43 cellular contexts compared by ENCODE assay signal in the genomic region with DNA sequence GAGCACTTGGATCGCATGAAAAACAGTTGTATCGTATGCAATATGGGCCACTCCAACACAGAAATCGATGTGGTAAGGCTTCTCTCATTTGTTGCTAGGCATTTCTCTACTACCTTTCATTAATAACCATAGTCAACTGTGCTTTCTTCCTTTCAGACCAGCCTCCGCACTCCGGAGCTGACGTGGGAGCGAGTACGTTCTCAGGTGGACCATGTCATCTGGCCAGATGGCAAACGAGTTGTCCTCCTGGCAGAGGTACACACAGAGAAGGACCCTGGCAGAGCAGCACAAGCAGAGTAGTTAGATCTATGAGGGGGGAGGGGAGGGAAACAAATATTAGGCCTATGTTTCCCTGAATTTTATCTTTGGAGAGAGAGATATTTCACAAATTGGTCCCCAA. TPM values are rescaled to one million over a fixed set of nuclear protein-coding genes. Genes with fewer than 3 reads are reported as not detected.
"Had no signal": no experiment of that assay in that cellular context is flagged by ENCODE, and none has a peak within 500 bp of the region (broad histone marks: within the 10 kb centered on the region; RNA-seq: fewer than 3 reads in every experiment).

No MANE protein-coding gene starts in this region.

- H3K4me3 Mint-ChIP-seq: activated CD4-positive, alpha-beta memory T cell treated with anti-CD3 and anti-CD28 coated beads for 36 hours; activated CD4-positive, alpha-beta T cell treated with anti-CD3 and anti-CD28 coated beads, Interleukin-2, amount 10 ng/mL, durations not matched to agents 24 days and 14 days; activated CD8-positive, alpha-beta T cell treated with anti-CD3 and anti-CD28 coated beads for 36 hours; activated naive CD4-positive, alpha-beta T cell treated with anti-CD3 and anti-CD28 coated beads for 36 hours; activated naive CD8-positive, alpha-beta T cell treated with anti-CD3 and anti-CD28 coated beads for 36 hours; activated T-cell treated with anti-CD3 and anti-CD28 coated beads, Interleukin-2, amount 50 U/mL, for 4 hours; activated T-cell treated with anti-CD3 and anti-CD28 coated beads, Interleukin-2, amount 50 U/mL, for 72 hours; activated T-helper 1 cell treated with anti-CD3 and anti-CD28 coated beads, Interleukin-12 subunit alpha, Interleukin-12 subunit beta, Interleukin-2, Interleukin-4 antibody, amounts not matched to agents 30 ng/mL and 10 ng/mL and 1 ng/mL, durations not matched to agents 14 hours and 24 hours and 36 hours; activated T-helper 17 cell treated with anti-CD3 and anti-CD28 coated beads, Interleukin-2, amount 50 U/mL, for 72 hours; brain; central memory CD8-positive, alpha-beta T cell; T-helper 1 cell treated with Interleukin-12 subunit alpha and Interleukin-12 subunit beta and Interleukin-4 antibody, amounts not matched to agents 30 μg/mL and 1 μg/mL, for 36 hours; T-helper 2 cell treated with Interferon-gamma antibody and Interleukin-4, amounts not matched to agents 5 μg/mL and 100 μg/mL, for 36 hours; WTC11 had no signal

- ATAC-seq: activated CD4-positive, CD25-positive, alpha-beta regulatory T cell treated with anti-CD3 and anti-CD28 coated beads, Interleukin-2, amount 50 U/mL, for 24 hours; activated CD8-positive, alpha-beta T cell treated with anti-CD3 and anti-CD28 coated beads for 36 hours; activated naive CD4-positive, alpha-beta T cell treated with anti-CD3 and anti-CD28 coated beads, Interleukin-2, amount 50 U/mL, for 72 hours; activated T-cell treated with anti-CD3 and anti-CD28 coated beads, Interleukin-2, amount 50 U/mL, for 4 hours; activated T-cell treated with anti-CD3 and anti-CD28 coated beads, Interleukin-2, amount 50 U/mL, for 72 hours; activated T-helper 17 cell treated with anti-CD3 and anti-CD28 coated beads, Interleukin-2, amount 50 U/mL, for 72 hours; WTC11 had no signal

- H3K4me1 ChIP-seq: adrenal gland had no signal

- H3K4me1 Mint-ChIP-seq: activated CD4-positive, alpha-beta T cell treated with anti-CD3 and anti-CD28 coated beads, Interleukin-2, amount 10 ng/mL, durations not matched to agents 24 days and 14 days; activated naive CD8-positive, alpha-beta T cell treated with anti-CD3 and anti-CD28 coated beads for 36 hours; activated T-helper 17 cell treated with anti-CD3 and anti-CD28 coated beads, Interleukin-2, amount 50 U/mL, for 72 hours; brain; central memory CD8-positive, alpha-beta T cell; WTC11 had no signal

- H3K27ac Mint-ChIP-seq: activated CD4-positive, alpha-beta memory T cell treated with anti-CD3 and anti-CD28 coated beads for 36 hours; activated CD4-positive, alpha-beta T cell treated with anti-CD3 and anti-CD28 coated beads, Interleukin-2, amount 10 ng/mL, durations not matched to agents 24 days and 14 days; activated CD8-positive, alpha-beta T cell treated with anti-CD3 and anti-CD28 coated beads for 36 hours; activated naive CD4-positive, alpha-beta T cell treated with anti-CD3 and anti-CD28 coated beads for 36 hours; activated naive CD8-positive, alpha-beta T cell treated with anti-CD3 and anti-CD28 coated beads for 36 hours; activated T-cell treated with anti-CD3 and anti-CD28 coated beads, Interleukin-2, amount 50 U/mL, for 72 hours; activated T-helper 1 cell treated with anti-CD3 and anti-CD28 coated beads, Interleukin-12 subunit alpha, Interleukin-12 subunit beta, Interleukin-2, Interleukin-4 antibody, amounts not matched to agents 30 ng/mL and 10 ng/mL and 1 ng/mL, durations not matched to agents 14 hours and 24 hours and 36 hours; activated T-helper 17 cell treated with anti-CD3 and anti-CD28 coated beads, Interleukin-2, amount 50 U/mL, for 72 hours; T-helper 2 cell treated with Interferon-gamma antibody and Interleukin-4, amounts not matched to agents 5 μg/mL and 100 μg/mL, for 36 hours; WTC11 had no signal

- H3K27me3 ChIP-seq: adrenal gland, cardiac muscle cell had no signal

- DNase-seq: activated CD4-positive, alpha-beta memory T cell treated with anti-CD3 and anti-CD28 coated beads for 36 hours; activated CD4-positive, alpha-beta T cell treated with anti-CD3 and anti-CD28 coated beads for 1 hour; activated CD4-positive, alpha-beta T cell treated with anti-CD3 and anti-CD28 coated beads for 4 hours; activated CD4-positive, alpha-beta T cell treated with anti-CD3 and anti-CD28 coated beads, Interleukin-2, amount 10 ng/mL, durations not matched to agents 24 days and 14 days; activated CD4-positive, alpha-beta T cell treated with anti-CD3 and anti-CD28 coated beads, Interleukin-2, amount 50 U/mL, for 1 hour; activated CD4-positive, alpha-beta T cell treated with anti-CD3 and anti-CD28 coated beads, Interleukin-2, amount 50 U/mL, for 4 hours; activated CD4-positive, CD25-positive, alpha-beta regulatory T cell; activated CD8-positive, alpha-beta memory T cell treated with anti-CD3 and anti-CD28 coated beads, Interleukin-2, amount 50 U/mL, for 4 hours; activated CD8-positive, alpha-beta T cell treated with anti-CD3 and anti-CD28 coated beads for 36 hours; activated effector memory CD4-positive, alpha-beta T cell treated with anti-CD3 and anti-CD28 coated beads, Interleukin-2, amount 50 U/mL, for 16 hours; activated gamma-delta T cell treated with Interleukin-2 at 50 U/mL for 16 hours; activated naive CD4-positive, alpha-beta T cell; activated naive CD4-positive, alpha-beta T cell treated with anti-CD3 and anti-CD28 coated beads for 36 hours; activated naive CD4-positive, alpha-beta T cell treated with anti-CD3 and anti-CD28 coated beads, Interleukin-2, amount 50 U/mL, for 16 hours; activated naive CD8-positive, alpha-beta T cell treated with anti-CD3 and anti-CD28 coated beads for 36 hours; activated T-cell treated with anti-CD3 and anti-CD28 coated beads for 4 hours; activated T-cell treated with anti-CD3 and anti-CD28 coated beads, Interleukin-2, amount 50 U/mL, for 1 hour; activated T-cell treated with anti-CD3 and anti-CD28 coated beads, Interleukin-2, amount 50 U/mL, for 4 hours; activated T-cell treated with anti-CD3 and anti-CD28 coated beads, Interleukin-2, amount 50 U/mL, for 72 hours; adrenal gland; amniotic stem cell; aorta; caudate nucleus; cerebellar nuclear complex; SW 1271; T-helper 1 cell; T-helper 2 cell; T-helper 9 cell; WERI-Rb-1 had no signal

- FAIRE-seq: astrocyte, bronchial epithelial cell, TTC549 had no signal

- H3K27ac ChIP-seq: cardiac muscle cell, WERI-Rb-1 had no signal

- H3K4me3 ChIP-seq: adrenal gland, cardiac muscle cell had no signal

- H3K9me3 Mint-ChIP-seq: activated CD4-positive, alpha-beta memory T cell treated with anti-CD3 and anti-CD28 coated beads for 36 hours; activated CD4-positive, alpha-beta T cell treated with anti-CD3 and anti-CD28 coated beads, Interleukin-2, amount 10 ng/mL, durations not matched to agents 24 days and 14 days; activated CD8-positive, alpha-beta T cell treated with anti-CD3 and anti-CD28 coated beads for 36 hours; activated naive CD4-positive, alpha-beta T cell treated with anti-CD3 and anti-CD28 coated beads for 36 hours; activated naive CD4-positive, alpha-beta T cell treated with anti-CD3 and anti-CD28 coated beads, Interleukin-2, amount 50 U/mL, for 72 hours; activated naive CD8-positive, alpha-beta T cell treated with anti-CD3 and anti-CD28 coated beads for 36 hours; activated T-cell treated with anti-CD3 and anti-CD28 coated beads, Interleukin-2, amount 50 U/mL, for 4 hours; activated T-cell treated with anti-CD3 and anti-CD28 coated beads, Interleukin-2, amount 50 U/mL, for 72 hours; activated T-helper 1 cell treated with anti-CD3 and anti-CD28 coated beads, Interleukin-12 subunit alpha, Interleukin-12 subunit beta, Interleukin-2, Interleukin-4 antibody, amounts not matched to agents 30 ng/mL and 10 ng/mL and 1 ng/mL, durations not matched to agents 14 hours and 24 hours and 36 hours; activated T-helper 17 cell treated with anti-CD3 and anti-CD28 coated beads, Interleukin-2, amount 50 U/mL, for 72 hours; brain; central memory CD8-positive, alpha-beta T cell; T-helper 1 cell treated with Interleukin-12 subunit alpha and Interleukin-12 subunit beta and Interleukin-4 antibody, amounts not matched to agents 30 μg/mL and 1 μg/mL, for 36 hours; T-helper 2 cell treated with Interferon-gamma antibody and Interleukin-4, amounts not matched to agents 5 μg/mL and 100 μg/mL, for 36 hours; WTC11 had no signal

- H3K27me3 Mint-ChIP-seq: activated CD4-positive, alpha-beta memory T cell treated with anti-CD3 and anti-CD28 coated beads for 36 hours; activated CD4-positive, alpha-beta T cell treated with anti-CD3 and anti-CD28 coated beads, Interleukin-2, amount 10 ng/mL, durations not matched to agents 24 days and 14 days; activated CD8-positive, alpha-beta T cell treated with anti-CD3 and anti-CD28 coated beads for 36 hours; activated naive CD8-positive, alpha-beta T cell treated with anti-CD3 and anti-CD28 coated beads for 36 hours; activated T-helper 17 cell treated with anti-CD3 and anti-CD28 coated beads, Interleukin-2, amount 50 U/mL, for 72 hours; central memory CD8-positive, alpha-beta T cell had no signal

- H3K9me3 ChIP-seq: adrenal gland had no signal

RNA-seq across cellular contexts. Expression of a gene that starts 52.1 kb away (rescaled TPM):
- total RNA-seq: activated CD4-positive, alpha-beta memory T cell treated with anti-CD3 and anti-CD28 coated beads for 36 hours; activated CD4-positive, alpha-beta T cell treated with anti-CD3 and anti-CD28 coated beads, Interleukin-2, amount 10 ng/mL, durations not matched to agents 24 days and 14 days; activated CD8-positive, alpha-beta memory T cell treated with anti-CD3 and anti-CD28 coated beads for 36 hours; activated CD8-positive, alpha-beta T cell treated with anti-CD3 and anti-CD28 coated beads for 36 hours; activated naive CD4-positive, alpha-beta T cell treated with anti-CD3 and anti-CD28 coated beads for 36 hours; activated naive CD4-positive, alpha-beta T cell treated with anti-CD3 and anti-CD28 coated beads, Interleukin-2, amount 50 U/mL, for 72 hours; activated naive CD8-positive, alpha-beta T cell treated with anti-CD3 and anti-CD28 coated beads for 36 hours; activated T-cell treated with anti-CD3 and anti-CD28 coated beads, Interleukin-2, amount 50 U/mL, for 4 hours; activated T-cell treated with anti-CD3 and anti-CD28 coated beads, Interleukin-2, amount 50 U/mL, for 72 hours; activated T-helper 1 cell treated with anti-CD3 and anti-CD28 coated beads, Interleukin-12 subunit alpha, Interleukin-12 subunit beta, Interleukin-2, Interleukin-4 antibody, amounts not matched to agents 30 ng/mL and 10 ng/mL and 1 ng/mL, durations not matched to agents 14 hours and 24 hours and 36 hours; activated T-helper 17 cell treated with anti-CD3 and anti-CD28 coated beads, Interleukin-2, amount 50 U/mL, for 72 hours; adrenal gland; aorta; astrocyte; bronchial epithelial cell had no signal
- polyA plus RNA-seq: aorta, cardiac muscle cell had no signal
